5 cellular contexts compared by ENCODE assay signal in genomic region chr2:220463876-220464275, GRCh38.
"Had no signal": no experiment of that assay in that cellular context is flagged by ENCODE, and none has a peak within 500 bp of the region (broad histone marks: within the 10 kb centered on the region; RNA-seq: fewer than 3 reads in every experiment).

No MANE protein-coding gene starts in this region.

- H3K4me3 ChIP-seq: K562 had no signal

- DNase-seq: IMR-90, KBM-7, KG1 had no signal

- H3K27ac ChIP-seq: HL-60 had no signal
